ENCODE assay signal across 17 cellular contexts in the genomic region with DNA sequence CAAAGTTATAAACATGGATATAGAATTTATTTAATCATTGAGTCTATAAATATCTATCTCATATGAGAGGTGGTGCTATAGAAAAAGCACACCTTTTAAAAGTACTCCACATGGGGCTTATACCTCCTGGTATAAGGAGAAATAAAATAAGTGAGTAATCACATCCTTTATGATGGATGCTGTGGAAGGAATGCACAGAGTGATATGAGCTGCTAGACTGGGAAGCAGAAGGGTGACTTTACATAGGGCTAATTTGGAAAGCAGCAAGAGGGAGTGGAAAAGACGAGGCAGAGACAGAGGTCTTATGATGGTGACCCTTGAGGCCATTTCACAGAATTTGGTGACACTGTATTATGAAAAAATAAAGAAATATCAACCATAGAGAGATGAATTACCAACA.
"Had no signal": no experiment of that assay in that cellular context is flagged by ENCODE, and none has a peak within 500 bp of the region (broad histone marks: within the 10 kb centered on the region; RNA-seq: fewer than 3 reads in every experiment).

No MANE protein-coding gene starts in this region.

- H3K27ac Mint-ChIP-seq: activated naive CD4-positive, alpha-beta T cell treated with anti-CD3 and anti-CD28 coated beads, Interleukin-2, amount 10 ng/mL, durations not matched to agents 7 days and 5 days; naive thymus-derived CD4-positive, alpha-beta T cell; stimulated activated naive B cell treated with anti-CD40 and anti-IgM and Interleukin-4, amounts not matched to agents 10 μg/mL and 1 μg/mL and 100 μg/mL, for 72 hours had no signal

- H3K4me1 ChIP-seq: gastrocnemius medialis, thyroid gland had no signal

- H3K27me3 Mint-ChIP-seq: activated naive CD4-positive, alpha-beta T cell treated with anti-CD3 and anti-CD28 coated beads, Interleukin-2, amount 10 ng/mL, durations not matched to agents 7 days and 5 days; central memory CD8-positive, alpha-beta T cell; stimulated activated naive B cell treated with anti-CD40 and anti-IgM and Interleukin-4, amounts not matched to agents 10 μg/mL and 1 μg/mL and 100 μg/mL, for 72 hours had no signal

- H3K4me3 ChIP-seq: gastrocnemius medialis, heart right ventricle, mucosa of descending colon, thyroid gland had no signal

- H3K9me3 Mint-ChIP-seq: central memory CD8-positive, alpha-beta T cell had no signal

- H3K36me3 ChIP-seq: gastrocnemius medialis, heart right ventricle, neutrophil, thyroid gland had no signal

- H3K27me3 ChIP-seq: gastrocnemius medialis, heart right ventricle, neutrophil, thyroid gland had no signal

- H3K9me3 ChIP-seq: gastrocnemius medialis, heart right ventricle, mucosa of descending colon, neutrophil, thyroid gland had no signal

- H3K27ac ChIP-seq: gastrocnemius medialis, neutrophil, thyroid gland had no signal

- FAIRE-seq: keratinocyte, urothelium cell line had no signal

- DNase-seq: activated CD4-positive, CD25-positive, alpha-beta regulatory T cell treated with anti-CD3 and anti-CD28 coated beads, Interleukin-2, amount 50 U/mL, for 72 hours; activated naive CD4-positive, alpha-beta T cell treated with anti-CD3 and anti-CD28 coated beads, Interleukin-2, amount 10 ng/mL, durations not matched to agents 7 days and 5 days; activated T-cell treated with anti-CD3 and anti-CD28 coated beads, Interleukin-2, amount 50 U/mL, for 1 hour; effector memory CD4-positive, alpha-beta T cell; gastrocnemius medialis; heart right ventricle; mucosa of descending colon; naive thymus-derived CD4-positive, alpha-beta T cell; stimulated activated CD4-positive, alpha-beta T cell treated with anti-CD3 and anti-CD28 coated beads, Interleukin-4, amount 100 ng/mL, for 1 hour; stimulated activated naive B cell treated with anti-CD40 and anti-IgM and Interleukin-4, amounts not matched to agents 10 μg/mL and 1 μg/mL and 100 μg/mL, for 72 hours; T-helper 1 cell; T1000; thyroid gland had no signal

- H3K4me3 Mint-ChIP-seq: activated naive CD4-positive, alpha-beta T cell treated with anti-CD3 and anti-CD28 coated beads, Interleukin-2, amount 10 ng/mL, durations not matched to agents 7 days and 5 days; central memory CD8-positive, alpha-beta T cell; naive thymus-derived CD4-positive, alpha-beta T cell; stimulated activated naive B cell treated with anti-CD40 and anti-IgM and Interleukin-4, amounts not matched to agents 10 μg/mL and 1 μg/mL and 100 μg/mL, for 72 hours had no signal
